19 cellular contexts compared by ENCODE assay signal in the genomic region with DNA sequence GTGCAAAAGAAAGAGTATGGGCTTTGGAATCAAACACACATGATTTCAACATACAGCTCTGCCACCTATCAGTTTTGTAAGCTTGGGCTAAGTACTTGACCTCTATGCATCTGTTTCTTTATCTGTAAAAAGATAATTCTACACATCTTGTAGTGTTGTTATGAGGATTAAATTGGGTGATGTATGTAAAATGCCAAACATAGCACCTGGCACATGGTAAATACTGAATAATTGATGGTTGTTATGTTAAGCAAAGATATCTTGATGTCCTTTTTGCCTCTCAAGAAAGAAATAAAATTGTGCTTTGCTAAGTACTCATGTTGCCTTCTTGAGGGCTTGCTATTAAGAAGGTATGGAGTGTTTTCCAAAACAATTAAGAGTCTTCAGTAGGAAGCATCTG. TPM values are rescaled to one million over a fixed set of nuclear protein-coding genes. Genes with fewer than 3 reads are reported as not detected.
A peak's percentile ranks its signal among the peaks of the same experiment; 100 is the strongest.
DNase-seq lines count a peak whose midpoint lies in the region; ATAC-seq and TF ChIP-seq lines count a peak whose summit lies in the region.
"Had no signal": no experiment of that assay in that cellular context is flagged by ENCODE, and none has a peak within 500 bp of the region (broad histone marks: within the 10 kb centered on the region; RNA-seq: fewer than 3 reads in every experiment).

No MANE protein-coding gene starts in this region.

- H3K36me3 Mint-ChIP-seq in neural crest cell (ENCODE audit: low read depth), result no peaks in the 10 kb centered on the region
- H3K36me3 Mint-ChIP-seq in stimulated activated memory B cell treated with anti-CD40 and anti-IgM and Interleukin-4, amounts not matched to agents 10 μg/mL and 1 μg/mL and 100 μg/mL, for 72 hours, result no peaks in the 10 kb centered on the region
- H3K36me3 Mint-ChIP-seq: CD8-positive, alpha-beta memory T cell had no signal

- TF ChIP-seq CTCF in IMR-90 (conservative IDR thresholded peaks at IDR 0.05; ENCODE audit: low read depth, low read length) (no peak), neural crest cell (conservative IDR thresholded peaks at IDR 0.05) (no peak), PC-3 (conservative IDR thresholded peaks at IDR 0.05; ENCODE audit: low read depth, low read length) (no peak)

- no peak overlapping the region for H2BK5ac ChIP-seq in IMR-90 (ENCODE audit: low read depth, low read length, poor library complexity, severe bottlenecking)

- BruUV-seq in IMR-90 (replicated peaks; lab: Mats Ljungman, UMichigan), result no TSS peak
- no TSS peak for BruUV-seq in PC-3 (replicated peaks; lab: Mats Ljungman, UMichigan)

- peaks cover 7 to 23% of the 10 kb centered on the region in 2 experiments; a peak in 3 of 4 replicates for H3K79me1 ChIP-seq in IMR-90 (ENCODE audit: low read depth in 1 of 2, low read length in 2 of 2)

- CTCF ChIA-PET in IMR-90 (lab: Yijun Ruan, JAX) (interaction anchor here (0.8 to 3.7 kb wide), 3 partner anchors 18 to 130 kb away, joined by 3 to 15 read pairs (median 3); no protein-coding TSS in a partner anchor), PC-3 (lab: Charles Lee) (no interaction called here)

- H3K9me3 ChIP-seq in IMR-90 (ENCODE audit: control insufficient read depth, insufficient read depth, low read length) (peaks cover 2% of the 10 kb centered on the region), PC-3 (ENCODE audit: low read length) (no peaks in the 10 kb centered on the region)

- H3K4me3 Mint-ChIP-seq in neural crest cell, result peak overlapping the region; percentile 60
- no peak overlapping the region for H3K4me3 Mint-ChIP-seq in stimulated activated memory B cell treated with anti-CD40 and anti-IgM and Interleukin-4, amounts not matched to agents 10 μg/mL and 1 μg/mL and 100 μg/mL, for 72 hours

- H3K27me3 Mint-ChIP-seq in neural crest cell (ENCODE audit: low read depth), result peaks cover 40% of the 10 kb centered on the region
- H3K27me3 Mint-ChIP-seq in stimulated activated memory B cell treated with anti-CD40 and anti-IgM and Interleukin-4, amounts not matched to agents 10 μg/mL and 1 μg/mL and 100 μg/mL, for 72 hours, result peaks cover 55% of the 10 kb centered on the region

- no peak overlapping the region for H3K18ac ChIP-seq in IMR-90 (ENCODE audit: low read depth, low read length)

- peaks cover 17% of the 10 kb centered on the region for H3K9me1 ChIP-seq in IMR-90 (ENCODE audit: insufficient read depth, low read length)

- ATAC-seq in IMR-90 (ENCODE audit: low read depth), result no peak
- no peak for ATAC-seq in stimulated activated memory B cell treated with anti-CD40 and anti-IgM and Interleukin-4, amounts not matched to agents 10 μg/mL and 1 μg/mL and 100 μg/mL, for 72 hours
- no peak for ATAC-seq in GM19395 (IDR thresholded peaks at IDR 0.05; ENCODE audit: unreplicated experiment)
- no peak for ATAC-seq in PC-3
- ATAC-seq in HG03159 (IDR thresholded peaks at IDR 0.05; ENCODE audit: unreplicated experiment), result no peak

- H3F3A ChIP-seq in PC-3 (ENCODE audit: low read length, unreplicated experiment), result no peaks in the 10 kb centered on the region

- peaks cover 11% of the 10 kb centered on the region; the same call in 1 of the 2 replicates for H3K79me2 ChIP-seq in PC-3 (ENCODE audit: low read length)

- DNase-seq in IMR-90, result no peak
- DNase-seq in NCI-H524 (lab: John Stamatoyannopoulos, UW), result peak; percentile 62 to 92
- no peak for DNase-seq in neural crest cell (ENCODE audit: low read depth, low spot score)
- DNase-seq in PC-3, result no peak
- DNase-seq: C1 segment of cervical spinal cord; Calu3; CD8-positive, alpha-beta memory T cell; DMS153; EL; GF-D8; MG63; NCI-H1694 treated with DMSO at 0.1 percent for 48 hours; NCI-H2081 treated with DMSO at 0.1 percent for 48 hours; NCI-H510A; OCI-M1; Right ventricle myocardium superior had no signal

- dilution Hi-C loops in IMR-90 (cut with HindIII; ENCODE audit: low sequenced_read_pairs, unreplicated experiment), result no loop called here

- H3K4me3 ChIP-seq in IMR-90 (ENCODE audit: insufficient read depth, low read depth, low read length), result no peak overlapping the region
- no peak overlapping the region for H3K4me3 ChIP-seq in PC-3 (ENCODE audit: low read length)
- H3K4me3 ChIP-seq: MG63 had no signal

- TF ChIP-seq RAD21 in IMR-90 (IDR thresholded peaks at IDR 0.05; ENCODE audit: low read length), result no peak

- H2AK9ac ChIP-seq in IMR-90 (replicated peaks; ENCODE audit: low read depth, low read length, poor library complexity), result no peak overlapping the region

- H3K27ac ChIP-seq in IMR-90 (ENCODE audit: insufficient read depth, low read length), result no peak overlapping the region
- no peak overlapping the region for H3K27ac ChIP-seq in PC-3 (ENCODE audit: low read length)

- no peak overlapping the region for H3K4ac ChIP-seq in IMR-90 (ENCODE audit: low read depth, low read length)

- no peak overlapping the region for H3K23ac ChIP-seq in IMR-90 (ENCODE audit: low read depth, low read length)

- H2BK15ac ChIP-seq in IMR-90 (ENCODE audit: low read depth, low read length), result peak overlapping the region; percentile 48; the same call in 1 of the 3 replicates

- H3K27me3 ChIP-seq in IMR-90 (ENCODE audit: control insufficient read depth, insufficient read depth, low read length), result no peaks in the 10 kb centered on the region
- no peaks in the 10 kb centered on the region for H3K27me3 ChIP-seq in PC-3 (ENCODE audit: low read length)
- H3K27me3 ChIP-seq: MG63 had no signal

- H3K27ac Mint-ChIP-seq in neural crest cell (ENCODE audit: unreplicated experiment), result no peak overlapping the region
- no peak overlapping the region for H3K27ac Mint-ChIP-seq in stimulated activated memory B cell treated with anti-CD40 and anti-IgM and Interleukin-4, amounts not matched to agents 10 μg/mL and 1 μg/mL and 100 μg/mL, for 72 hours

- 0 out of 2 replicates have a peak overlapping the region, but pooled peaks have one; percentile 37 for H3K14ac ChIP-seq in IMR-90 (replicated peaks; ENCODE audit: low read depth, low read length)

- H4K20me1 ChIP-seq in IMR-90 (ENCODE audit: insufficient read depth, low read length), result peaks cover 13% of the 10 kb centered on the region; the same call in 1 of the 2 replicates
- no peaks in the 10 kb centered on the region for H4K20me1 ChIP-seq in PC-3 (ENCODE audit: low read length)

- TF ChIP-seq POLR2A in IMR-90 (IDR thresholded peaks at IDR 0.05; ENCODE audit: low read depth, low read length), result no peak

- no peaks in the 10 kb centered on the region for H3K9me2 ChIP-seq in PC-3 (replicated peaks; ENCODE audit: low read length)

- H3K9me3 Mint-ChIP-seq in neural crest cell, result no peaks in the 10 kb centered on the region
- no peaks in the 10 kb centered on the region for H3K9me3 Mint-ChIP-seq in stimulated activated memory B cell treated with anti-CD40 and anti-IgM and Interleukin-4, amounts not matched to agents 10 μg/mL and 1 μg/mL and 100 μg/mL, for 72 hours
- H3K9me3 Mint-ChIP-seq: CD8-positive, alpha-beta memory T cell had no signal

- intact Hi-C loops in IMR-90 (cut with micrococcal nuclease) (loop anchor here (5.0 kb wide), 1 partner anchor 36 kb away; no protein-coding TSS in a partner anchor), PC-3 (cut with micrococcal nuclease) (no loop called here)

- H4K5ac ChIP-seq in IMR-90 (ENCODE audit: low read depth, low read length), result no peak overlapping the region

- no peak overlapping the region for H3K56ac ChIP-seq in IMR-90 (ENCODE audit: extremely low read depth, insufficient read depth, low read length)

- H3K4me1 ChIP-seq in IMR-90 (ENCODE audit: control insufficient read depth, insufficient read depth, low read length) (peaks cover 14% of the 10 kb centered on the region), PC-3 (ENCODE audit: insufficient read depth, low read length) (peaks cover 16% of the 10 kb centered on the region)

- POLR2A ChIA-PET in IMR-90 (lab: Charles Lee; ENCODE audit: unreplicated experiment) (no interaction called here), PC-3 (lab: Charles Lee; ENCODE audit: unreplicated experiment) (no interaction called here)

- H3K4me2 ChIP-seq in IMR-90 (ENCODE audit: low read depth, low read length) (no peak overlapping the region), PC-3 (ENCODE audit: low read length) (no peak overlapping the region)

- H3K9ac ChIP-seq in IMR-90 (ENCODE audit: low read depth, low read length) (no peak overlapping the region), PC-3 (ENCODE audit: low read length) (no peak overlapping the region)

- H4K8ac ChIP-seq in IMR-90 (ENCODE audit: low read depth in 2 of 2, low read length in 2 of 2), result peak overlapping the region in 1 of 2 experiments; percentile 18; a peak in 2 of 4 replicates

- no peak overlapping the region; the same call in 1 of the 2 replicates for H2BK120ac ChIP-seq in IMR-90 (ENCODE audit: low read depth, low read length)

- H2BK20ac ChIP-seq in IMR-90 (ENCODE audit: low read depth, low read length), result peak overlapping the region; percentile 32; the same call in 1 of the 2 replicates

- H3K4me1 Mint-ChIP-seq in neural crest cell, result peaks cover 24% of the 10 kb centered on the region
- peaks cover 16% of the 10 kb centered on the region for H3K4me1 Mint-ChIP-seq in stimulated activated memory B cell treated with anti-CD40 and anti-IgM and Interleukin-4, amounts not matched to agents 10 μg/mL and 1 μg/mL and 100 μg/mL, for 72 hours

- H2AFZ ChIP-seq in IMR-90 (replicated peaks; ENCODE audit: low read length, poor library complexity) (no peak overlapping the region), PC-3 (ENCODE audit: low read length) (no peak overlapping the region)

- H4K91ac ChIP-seq in IMR-90 (ENCODE audit: insufficient read depth, low read depth, low read length), result peak overlapping the region; percentile 5; the same call in 1 of the 2 replicates

- no peak overlapping the region; the same call in 1 of the 2 replicates for H2AK5ac ChIP-seq in IMR-90 (ENCODE audit: low read depth, low read length)

- H3K36me3 ChIP-seq in IMR-90 (ENCODE audit: control insufficient read depth, insufficient read depth, low read length) (no peaks in the 10 kb centered on the region), PC-3 (ENCODE audit: low read depth, low read length) (no peaks in the 10 kb centered on the region)
- H3K36me3 ChIP-seq: MG63 had no signal

- in situ Hi-C loops in IMR-90 (cut with MboI; ENCODE audit: low sequenced_read_pairs), result no loop called here

TF ChIP-seq in IMR-90, 13 proteins besides CTCF, POLR2A, EP300 and RAD21 (continues in another document):
- TF ChIP-seq RCOR1 (IDR thresholded peaks at IDR 0.05; ENCODE audit: insufficient replicate concordance, low read length) (no peak), MXI1 (IDR thresholded peaks at IDR 0.05; ENCODE audit: borderline replicate concordance, low read depth, low read length) (no peak)

RNA-seq across cellular contexts. Expression of a gene that starts 2.3 kb away (rescaled TPM):
- total RNA-seq in IMR-90 (2012; rRNA removed), result 156 and 157 TPM in 2 replicates
- 160 and 179 TPM in 2 replicates for polyA plus RNA-seq in IMR-90 (2012; rRNA removed)
- polyA plus RNA-seq in IMR-90 (2012; cell fraction: cytosol; rRNA removed), result 69.1 and 124 TPM in 2 replicates
- polyA plus RNA-seq in IMR-90 (2012; cell fraction: nucleus; rRNA removed; ENCODE audit: low replicate concordance), result 38.8 and 115 TPM in 2 replicates
- 76.4 and 80.8 TPM in 2 replicates for total RNA-seq in neural crest cell
- total RNA-seq in PC-3 (2014; rRNA removed), result 33.1 and 36.3 TPM in 2 replicates

Comparison
In these comparisons a context has a peak if more than half of its experiments do, and no peak if none do; other contexts are left out.
1. DNase-seq: peak in NCI-H524 (2 of 2); none in IMR-90 (single experiment), neural crest cell (single experiment) and PC-3 (single experiment).